ENCODE assay signal across 9 cellular contexts in genomic region chr1:111202707-111203623, GRCh38. TPM values are rescaled to one million over a fixed set of nuclear protein-coding genes. Genes with fewer than 3 reads are reported as not detected.
A peak's percentile ranks its signal among the peaks of the same experiment; 100 is the strongest.
DNase-seq lines count a peak whose midpoint lies in the region; ATAC-seq, FAIRE-seq and TF ChIP-seq lines count a peak whose summit lies in the region.
"Had no signal": no experiment of that assay in that cellular context is flagged by ENCODE, and none has a peak within 500 bp of the region (broad histone marks: within the 10 kb centered on the region; RNA-seq: fewer than 3 reads in every experiment).

No MANE protein-coding gene starts in this region.

- intact Hi-C loops in CD14-positive monocyte (cut with micrococcal nuclease) = loop anchor here (5.0 to 10.0 kb wide), 4 partner anchors 326 to 558 kb away; partner anchors contain the start of genes INKA2 (in 1 of the 2) and RAP1A (in 1 of the 2)

- H2BK5ac ChIP-seq in mesendoderm (ENCODE audit: low read length) = no peak overlapping the region

- no peaks in the 10 kb centered on the region for H3K27me3 ChIP-seq in GM23248 (replicated peaks; ENCODE audit: insufficient read depth)
- no peaks in the 10 kb centered on the region for H3K27me3 ChIP-seq in mesendoderm (ENCODE audit: insufficient read depth, low read length, poor library complexity)

- H3K9me3 ChIP-seq in GM23248 (ENCODE audit: low read depth) = no peaks in the 10 kb centered on the region

- peaks cover 0 to 2% (median 0%) of the 10 kb centered on the region in 7 donors for H3K9me3 Mint-ChIP-seq in CD14-positive monocyte
- peaks cover 0 to 6% of the 10 kb centered on the region in 2 donors for H3K9me3 Mint-ChIP-seq in activated naive CD4-positive, alpha-beta T cell treated with anti-CD3 and anti-CD28 coated beads, Interleukin-2, amount 50 U/mL, for 72 hours
- H3K9me3 Mint-ChIP-seq: brain had no signal

- 0 out of 2 replicates have a peak, but pooled peaks cover 3% of the 10 kb centered on the region for H3K4me1 ChIP-seq in GM23248 (ENCODE audit: insufficient read depth)
- no peaks in the 10 kb centered on the region for H3K4me1 ChIP-seq in mesendoderm (ENCODE audit: control insufficient read depth, low read depth, low read length)

- H4K20me1 ChIP-seq in GM23248 (ENCODE audit: insufficient read depth) = no peaks in the 10 kb centered on the region

- no peak for FAIRE-seq in D721Med (lab: Jason Lieb, UNC)

- H3K4ac ChIP-seq in mesendoderm (ENCODE audit: low read depth, low read length) = no peak overlapping the region

- H3K27me3 Mint-ChIP-seq in CD14-positive monocyte (ENCODE audit: low read depth in 3 of 3) = peaks cover 0 to 2% (median 0%) of the 10 kb centered on the region in 3 donors

- peaks cover 91% of the 10 kb centered on the region for H3K4me1 Mint-ChIP-seq in CD14-positive monocyte
- H3K4me1 Mint-ChIP-seq: brain had no signal

- H3K4me3 Mint-ChIP-seq in CD14-positive monocyte = peak overlapping the region; percentile 83 to 90

- peak overlapping the region; percentile 84 for H2AFZ ChIP-seq in GM23248

- H3K9ac ChIP-seq in GM23248 = no peak overlapping the region
- H3K9ac ChIP-seq in mesendoderm (ENCODE audit: low read length) = no peak overlapping the region

- WGBS in GM23248 (ENCODE audit: low coverage in 1 of 2, low lambda C conversion rate in 2 of 2, missing lambda C conversion rate in 2 of 2), 2 experiments = 86 to 89% methylated on average over 4 of the region's 4 CpGs
- WGBS in mesendoderm (ENCODE audit: extremely low coverage, insufficient coverage, low lambda C conversion rate) = no CpG with 5 or more reads among the region's 4 CpGs

- H3K4me2 ChIP-seq in GM23248 (ENCODE audit: unreplicated experiment) (peak overlapping the region; percentile 79), mesendoderm (ENCODE audit: low read length) (no peak overlapping the region)

- no peaks in the 10 kb centered on the region for H3K79me2 ChIP-seq in GM23248 (ENCODE audit: insufficient read depth)
- H3K79me2 ChIP-seq in mesendoderm (ENCODE audit: control insufficient read depth, insufficient read depth, low read length) = no peaks in the 10 kb centered on the region

- no peak overlapping the region for H4K8ac ChIP-seq in mesendoderm (ENCODE audit: low read depth, low read length)

- no peaks in the 10 kb centered on the region for H3K9me2 ChIP-seq in GM23248 (ENCODE audit: insufficient read depth)

- H3K36me3 ChIP-seq in GM23248 (ENCODE audit: low read depth) (no peaks in the 10 kb centered on the region), mesendoderm (ENCODE audit: control insufficient read depth, insufficient read depth, low read length) (no peaks in the 10 kb centered on the region)

- no peak for ATAC-seq in activated naive CD4-positive, alpha-beta T cell treated with anti-CD3 and anti-CD28 coated beads, Interleukin-2, amount 50 U/mL, for 72 hours
- no peak for ATAC-seq in GM21717 (IDR thresholded peaks at IDR 0.05; ENCODE audit: unreplicated experiment)

- peak overlapping the region; percentile 79 for H3K4me3 ChIP-seq in GM23248
- H3K4me3 ChIP-seq in mesendoderm (ENCODE audit: low read length) = no peak overlapping the region
- peak overlapping the region in 1 of 2 donors; percentile 59 for H3K4me3 ChIP-seq in foreskin fibroblast (ENCODE audit: low read depth in 1 of 2, low read length in 2 of 2)

- H3K79me1 ChIP-seq in mesendoderm (ENCODE audit: low read length) = no peaks in the 10 kb centered on the region

- in situ Hi-C loops in GM23248 (cut with MboI) = loop anchor here (25.0 kb wide), 1 partner anchor 559 kb away; the partner anchor contains the start of gene DDX20

- no peak overlapping the region for H3K27ac ChIP-seq in GM23248
- no peak overlapping the region for H3K27ac ChIP-seq in mesendoderm (ENCODE audit: low read depth, low read length)

- DNase-seq in CD14-positive monocyte (ENCODE audit: low spot score) = no peak
- no peak for DNase-seq in GM23248
- no peak for DNase-seq in activated naive CD4-positive, alpha-beta T cell treated with anti-CD3 and anti-CD28 coated beads, Interleukin-2, amount 50 U/mL, for 72 hours (ENCODE audit: low spot score in 2 of 2)
- DNase-seq in mesendoderm = peak; percentile 81
- no peak for DNase-seq in NAMALWA (ENCODE audit: low spot score)
- DNase-seq in D721Med (ENCODE audit: insufficient read length, low spot score) = no peak
- DNase-seq in foreskin fibroblast = no peak

- TF ChIP-seq CTCF in CD14-positive monocyte (IDR thresholded peaks at IDR 0.05) = no peak
- no peak for TF ChIP-seq CTCF in D721Med (IDR thresholded peaks at IDR 0.05; ENCODE audit: insufficient read depth, missing control alignments)
- TF ChIP-seq CTCF in foreskin fibroblast (IDR thresholded peaks at IDR 0.05; ENCODE audit: low read depth, low read length) = no peak

- H3K23ac ChIP-seq in mesendoderm (ENCODE audit: low read length) = no peak overlapping the region

- peaks cover 7% of the 10 kb centered on the region for H3F3A ChIP-seq in GM23248 (ENCODE audit: insufficient read depth)

- H2BK15ac ChIP-seq in mesendoderm (replicated peaks; ENCODE audit: low read depth) = no peak overlapping the region

- H2AK5ac ChIP-seq in mesendoderm (ENCODE audit: low read length) = no peak overlapping the region

- peak overlapping the region; percentile 59 for H3K56ac ChIP-seq in mesendoderm (ENCODE audit: low read length)

- H4K5ac ChIP-seq in mesendoderm (ENCODE audit: low read length) = no peak overlapping the region

- no peak overlapping the region for H2BK120ac ChIP-seq in mesendoderm (ENCODE audit: low read depth, low read length)

- peak overlapping the region; percentile 86 to 98 (median 95) for H3K27ac Mint-ChIP-seq in CD14-positive monocyte
- H3K27ac Mint-ChIP-seq in activated naive CD4-positive, alpha-beta T cell treated with anti-CD3 and anti-CD28 coated beads, Interleukin-2, amount 50 U/mL, for 72 hours = peak overlapping the region; percentile 79 to 98
- H3K27ac Mint-ChIP-seq: brain had no signal

- H3K36me3 Mint-ChIP-seq in CD14-positive monocyte = peaks cover 8 to 12% of the 10 kb centered on the region in 2 donors
- H3K36me3 Mint-ChIP-seq in activated naive CD4-positive, alpha-beta T cell treated with anti-CD3 and anti-CD28 coated beads, Interleukin-2, amount 50 U/mL, for 72 hours = peaks cover 36 to 40% of the 10 kb centered on the region in 2 donors
- H3K36me3 Mint-ChIP-seq: brain had no signal

- no peak overlapping the region for H3K18ac ChIP-seq in mesendoderm (ENCODE audit: low read length)

RNA-seq across cellular contexts. Expression of gene DENND2D, which starts 2.5 kb away (rescaled TPM):
- polyA plus RNA-seq in CD14-positive monocyte (10 to 100 TPM; 22.4 to 24.0 TPM), GM23248 (2016; fragmentation: Nextera tagmentation; extraction: Ambion mirVana) (6.2 and 6.6 TPM in 2 replicates)
- 3.7 and 5.1 TPM in 2 replicates for total RNA-seq in GM23248 (2014; rRNA removed; shearing (Covaris generic))
- total RNA-seq in activated naive CD4-positive, alpha-beta T cell treated with anti-CD3 and anti-CD28 coated beads, Interleukin-2, amount 50 U/mL, for 72 hours = 100 to 1,000 TPM; 213 to 221 TPM
- polyA plus RNA-seq in mesendoderm (2013, experiment 1 of 2) = 0.53 TPM
- polyA plus RNA-seq in mesendoderm (2013, experiment 2 of 2) = 0.46 TPM

RNA-seq across cellular contexts. Expression of gene CHI3L2, which starts 24.5 kb away (rescaled TPM):
- polyA plus RNA-seq in CD14-positive monocyte = 1 to 10 TPM; 1.4 to 9.9 TPM
- not detected in 2 replicates for total RNA-seq in GM23248 (2014; rRNA removed; shearing (Covaris generic))
- polyA plus RNA-seq in GM23248 (2016; fragmentation: Nextera tagmentation; extraction: Ambion mirVana) = 0.43 and 0.55 TPM in 2 replicates
- total RNA-seq in activated naive CD4-positive, alpha-beta T cell treated with anti-CD3 and anti-CD28 coated beads, Interleukin-2, amount 50 U/mL, for 72 hours = 10 to 100 TPM; 13.8 to 25.0 TPM
- 0.13 TPM for polyA plus RNA-seq in mesendoderm (2013, experiment 1 of 2)
- not detected for polyA plus RNA-seq in mesendoderm (2013, experiment 2 of 2)

Comparison
In these comparisons a context has a peak if more than half of its experiments do, and no peak if none do; other contexts are left out.
1. RNA of gene DENND2D, which starts 2.5 kb away (total RNA-seq): 213 to 221 TPM in activated naive CD4-positive, alpha-beta T cell treated with anti-CD3 and anti-CD28 coated beads, Interleukin-2, amount 50 U/mL, for 72 hours; 3.7 to 5.1 TPM in GM23248; every median in the first group is over 10 times any median in the second.
2. RNA of gene CHI3L2, which starts 24.5 kb away (total RNA-seq): 13.8 to 25.0 TPM in activated naive CD4-positive, alpha-beta T cell treated with anti-CD3 and anti-CD28 coated beads, Interleukin-2, amount 50 U/mL, for 72 hours; not detected in GM23248; every median in the first group is over 10 times any median in the second.